In the genomic region with DNA sequence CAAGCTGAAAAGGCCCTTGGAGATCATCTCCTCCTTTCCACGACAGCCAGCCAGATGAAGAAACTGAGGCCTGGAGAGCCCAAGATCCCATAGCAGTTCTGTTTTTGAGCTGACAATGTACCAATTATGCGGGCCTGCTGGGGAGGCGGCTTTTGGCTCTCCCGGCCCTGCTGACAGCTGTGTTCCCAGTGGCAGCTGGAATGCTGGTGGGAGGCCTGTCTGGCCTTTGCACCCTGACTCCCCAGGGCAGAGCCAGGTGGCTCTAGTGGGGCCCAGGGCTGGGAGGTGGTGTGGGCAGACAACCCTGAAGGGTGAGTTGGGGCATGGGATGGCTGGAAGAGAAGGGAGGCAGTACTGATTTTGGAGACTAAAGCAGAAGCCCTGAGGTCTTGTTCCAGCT, we compare ENCODE assay signal across 1 cellular context.
TF ChIP-seq lines count a peak whose summit lies in the region.

No MANE protein-coding gene starts in this region.

TF ChIP-seq in HepG2, 621 proteins besides CTCF, POLR2A, EP300 and RAD21 (continued from another document and continues in another):
- TF ChIP-seq ZBTB14 (CRISPR knock-in tag; IDR thresholded peaks at IDR 0.05), result no peak
- no peak for TF ChIP-seq PTBP1 (IDR thresholded peaks at IDR 0.05; ENCODE audit: low read depth, low read length, poor library complexity, severe bottlenecking)
- no peak for TF ChIP-seq NFRKB (IDR thresholded peaks at IDR 0.05)
- TF ChIP-seq KDM3A (CRISPR knock-in tag; IDR thresholded peaks at IDR 0.05; ENCODE audit: low read depth), result peak; percentile 60; the same call in 1 of the 2 replicates
- TF ChIP-seq MXI1 (IDR thresholded peaks at IDR 0.05; ENCODE audit: borderline replicate concordance, low read depth, low read length), result no peak
- peak; percentile 57; the same call in 1 of the 2 replicates for TF ChIP-seq ZNF292 (CRISPR knock-in tag; IDR thresholded peaks at IDR 0.05; ENCODE audit: borderline replicate concordance, low read depth)
- TF ChIP-seq TCF7 (IDR thresholded peaks at IDR 0.05; ENCODE audit: low read depth), result no peak
- TF ChIP-seq MTERF4 (CRISPR knock-in tag; IDR thresholded peaks at IDR 0.05), result no peak
- peak; percentile 59; the same call in 1 of the 2 replicates for TF ChIP-seq ZNF788 (CRISPR knock-in tag; IDR thresholded peaks at IDR 0.05; ENCODE audit: borderline replicate concordance)
- TF ChIP-seq DPF2 (CRISPR knock-in tag; IDR thresholded peaks at IDR 0.05; ENCODE audit: borderline replicate concordance, low read depth), result peak; percentile 66; the same call in 1 of the 2 replicates
- TF ChIP-seq ZNF614 (CRISPR knock-in tag; IDR thresholded peaks at IDR 0.05; ENCODE audit: borderline replicate concordance), result no peak
- TF ChIP-seq, protein P1, sequence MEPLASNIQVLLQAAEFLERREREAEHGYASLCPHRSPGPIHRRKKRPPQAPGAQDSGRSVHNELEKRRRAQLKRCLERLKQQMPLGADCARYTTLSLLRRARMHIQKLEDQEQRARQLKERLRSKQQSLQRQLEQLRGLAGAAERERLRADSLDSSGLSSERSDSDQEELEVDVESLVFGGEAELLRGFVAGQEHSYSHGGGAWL (CRISPR knock-in tag; IDR thresholded peaks at IDR 0.05), result 0 out of 2 replicates have a peak, but pooled peaks have one; percentile 30
- TF ChIP-seq IRF2 (CRISPR knock-in tag; IDR thresholded peaks at IDR 0.05), result 0 out of 2 replicates have a peak, but pooled peaks have one; percentile 25
- TF ChIP-seq TEAD3 (CRISPR knock-in tag; optimal IDR thresholded peaks at IDR 0.05; ENCODE audit: borderline replicate concordance), result peak; percentile 98
- no peak for TF ChIP-seq ZNF264 (CRISPR knock-in tag; IDR thresholded peaks at IDR 0.05)
- no peak for TF ChIP-seq ZNF746 (CRISPR knock-in tag; IDR thresholded peaks at IDR 0.05)
- no peak for TF ChIP-seq ZNF34 (CRISPR knock-in tag; IDR thresholded peaks at IDR 0.05; ENCODE audit: borderline replicate concordance)
- TF ChIP-seq RBM39 (IDR thresholded peaks at IDR 0.05; ENCODE audit: low read depth, low read length, poor library complexity, severe bottlenecking), result no peak
- TF ChIP-seq ESRRA (CRISPR knock-in tag; IDR thresholded peaks at IDR 0.05; ENCODE audit: low read depth), result 0 out of 2 replicates have a peak, but pooled peaks have one; percentile 48
- peak; percentile 82; the same call in 1 of the 2 replicates for TF ChIP-seq ZSCAN22 (CRISPR knock-in tag; IDR thresholded peaks at IDR 0.05)
- 0 out of 2 replicates have a peak, but pooled peaks have one; percentile 25 for TF ChIP-seq ELF3 (CRISPR knock-in tag; IDR thresholded peaks at IDR 0.05)
- TF ChIP-seq KDM6A (CRISPR knock-in tag; IDR thresholded peaks at IDR 0.05; ENCODE audit: low read depth), result peak; percentile 80
- TF ChIP-seq ZNF24 (IDR thresholded peaks at IDR 0.05), result no peak
- no peak for TF ChIP-seq SMAD3 (CRISPR knock-in tag; IDR thresholded peaks at IDR 0.05)
- TF ChIP-seq SNAPC2 (CRISPR knock-in tag; IDR thresholded peaks at IDR 0.05), result no peak
- peak; percentile 82; the same call in 1 of the 2 replicates for TF ChIP-seq ZBTB7B (CRISPR knock-in tag; IDR thresholded peaks at IDR 0.05)
- TF ChIP-seq PRPF4 (IDR thresholded peaks at IDR 0.05; ENCODE audit: low read depth, low read length, poor library complexity, severe bottlenecking), result no peak
- 0 out of 2 replicates have a peak, but pooled peaks have one; percentile 5 for TF ChIP-seq ZNF607 (CRISPR knock-in tag; IDR thresholded peaks at IDR 0.05; ENCODE audit: borderline replicate concordance)
- TF ChIP-seq SP5 (CRISPR knock-in tag; IDR thresholded peaks at IDR 0.05; ENCODE audit: borderline replicate concordance, low read depth), result peak; percentile 36; the same call in 1 of the 2 replicates
- no peak for TF ChIP-seq PHF20 (CRISPR knock-in tag; IDR thresholded peaks at IDR 0.05)
- TF ChIP-seq ETV5 (CRISPR knock-in tag; IDR thresholded peaks at IDR 0.05; ENCODE audit: borderline replicate concordance), result peak; percentile 35; the same call in 1 of the 2 replicates
- TF ChIP-seq, protein P2, sequence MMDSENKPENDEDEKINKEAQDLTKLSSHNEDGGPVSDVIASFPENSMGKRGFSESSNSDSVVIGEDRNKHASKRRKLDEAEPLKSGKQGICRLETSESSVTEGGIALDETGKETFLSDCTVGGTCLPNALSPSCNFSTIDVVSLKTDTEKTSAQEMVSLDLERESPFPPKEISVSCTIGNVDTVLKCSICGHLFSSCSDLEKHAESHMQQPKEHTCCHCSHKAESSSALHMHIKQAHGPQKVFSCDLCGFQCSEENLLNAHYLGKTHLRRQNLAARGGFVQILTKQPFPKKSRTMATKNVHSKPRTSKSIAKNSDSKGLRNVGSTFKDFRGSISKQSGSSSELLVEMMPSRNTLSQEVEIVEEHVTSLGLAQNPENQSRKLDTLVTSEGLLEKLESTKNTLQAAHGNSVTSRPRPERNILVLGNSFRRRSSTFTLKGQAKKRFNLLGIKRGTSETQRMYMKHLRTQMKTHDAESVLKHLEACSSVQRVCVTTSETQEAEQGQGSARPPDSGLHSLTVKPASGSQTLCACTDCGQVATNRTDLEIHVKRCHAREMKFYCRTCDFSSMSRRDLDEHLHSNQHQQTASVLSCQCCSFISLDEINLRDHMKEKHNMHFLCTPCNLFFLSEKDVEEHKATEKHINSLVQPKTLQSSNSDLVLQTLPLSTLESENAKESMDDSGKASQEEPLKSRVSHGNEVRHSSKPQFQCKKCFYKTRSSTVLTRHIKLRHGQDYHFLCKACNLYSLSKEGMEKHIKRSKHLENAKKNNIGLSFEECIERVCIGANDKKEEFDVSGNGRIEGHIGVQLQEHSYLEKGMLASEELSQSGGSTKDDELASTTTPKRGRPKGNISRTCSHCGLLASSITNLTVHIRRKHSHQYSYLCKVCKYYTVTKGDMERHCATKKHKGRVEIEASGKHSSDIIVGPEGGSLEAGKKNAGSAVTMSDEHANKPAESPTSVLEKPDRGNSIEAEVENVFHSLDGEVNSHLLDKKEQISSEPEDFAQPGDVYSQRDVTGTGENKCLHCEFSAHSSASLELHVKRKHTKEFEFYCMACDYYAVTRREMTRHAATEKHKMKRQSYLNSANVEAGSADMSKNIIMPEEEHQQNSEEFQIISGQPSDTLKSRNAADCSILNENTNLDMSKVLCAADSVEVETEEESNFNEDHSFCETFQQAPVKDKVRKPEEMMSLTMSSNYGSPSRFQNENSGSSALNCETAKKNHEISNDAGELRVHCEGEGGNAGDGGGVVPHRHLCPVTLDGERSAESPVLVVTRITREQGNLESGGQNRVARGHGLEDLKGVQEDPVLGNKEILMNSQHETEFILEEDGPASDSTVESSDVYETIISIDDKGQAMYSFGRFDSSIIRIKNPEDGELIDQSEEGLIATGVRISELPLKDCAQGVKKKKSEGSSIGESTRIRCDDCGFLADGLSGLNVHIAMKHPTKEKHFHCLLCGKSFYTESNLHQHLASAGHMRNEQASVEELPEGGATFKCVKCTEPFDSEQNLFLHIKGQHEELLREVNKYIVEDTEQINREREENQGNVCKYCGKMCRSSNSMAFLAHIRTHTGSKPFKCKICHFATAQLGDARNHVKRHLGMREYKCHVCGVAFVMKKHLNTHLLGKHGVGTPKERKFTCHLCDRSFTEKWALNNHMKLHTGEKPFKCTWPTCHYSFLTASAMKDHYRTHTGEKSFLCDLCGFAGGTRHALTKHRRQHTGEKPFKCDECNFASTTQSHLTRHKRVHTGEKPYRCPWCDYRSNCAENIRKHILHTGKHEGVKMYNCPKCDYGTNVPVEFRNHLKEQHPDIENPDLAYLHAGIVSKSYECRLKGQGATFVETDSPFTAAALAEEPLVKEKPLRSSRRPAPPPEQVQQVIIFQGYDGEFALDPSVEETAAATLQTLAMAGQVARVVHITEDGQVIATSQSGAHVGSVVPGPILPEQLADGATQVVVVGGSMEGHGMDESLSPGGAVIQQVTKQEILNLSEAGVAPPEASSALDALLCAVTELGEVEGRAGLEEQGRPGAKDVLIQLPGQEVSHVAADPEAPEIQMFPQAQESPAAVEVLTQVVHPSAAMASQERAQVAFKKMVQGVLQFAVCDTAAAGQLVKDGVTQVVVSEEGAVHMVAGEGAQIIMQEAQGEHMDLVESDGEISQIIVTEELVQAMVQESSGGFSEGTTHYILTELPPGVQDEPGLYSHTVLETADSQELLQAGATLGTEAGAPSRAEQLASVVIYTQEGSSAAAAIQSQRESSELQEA (CRISPR knock-in tag; IDR thresholded peaks at IDR 0.05; ENCODE audit: not compliant biosample characterization), result no peak
- TF ChIP-seq ZNF337 (CRISPR knock-in tag; IDR thresholded peaks at IDR 0.05; ENCODE audit: borderline replicate concordance, low read depth), result no peak
- TF ChIP-seq SKI (IDR thresholded peaks at IDR 0.05; ENCODE audit: partially characterized antibody), result no peak
- TF ChIP-seq NCOA2 (CRISPR knock-in tag; IDR thresholded peaks at IDR 0.05), result peak; percentile 38; the same call in 1 of the 2 replicates
- TF ChIP-seq, protein P3, sequence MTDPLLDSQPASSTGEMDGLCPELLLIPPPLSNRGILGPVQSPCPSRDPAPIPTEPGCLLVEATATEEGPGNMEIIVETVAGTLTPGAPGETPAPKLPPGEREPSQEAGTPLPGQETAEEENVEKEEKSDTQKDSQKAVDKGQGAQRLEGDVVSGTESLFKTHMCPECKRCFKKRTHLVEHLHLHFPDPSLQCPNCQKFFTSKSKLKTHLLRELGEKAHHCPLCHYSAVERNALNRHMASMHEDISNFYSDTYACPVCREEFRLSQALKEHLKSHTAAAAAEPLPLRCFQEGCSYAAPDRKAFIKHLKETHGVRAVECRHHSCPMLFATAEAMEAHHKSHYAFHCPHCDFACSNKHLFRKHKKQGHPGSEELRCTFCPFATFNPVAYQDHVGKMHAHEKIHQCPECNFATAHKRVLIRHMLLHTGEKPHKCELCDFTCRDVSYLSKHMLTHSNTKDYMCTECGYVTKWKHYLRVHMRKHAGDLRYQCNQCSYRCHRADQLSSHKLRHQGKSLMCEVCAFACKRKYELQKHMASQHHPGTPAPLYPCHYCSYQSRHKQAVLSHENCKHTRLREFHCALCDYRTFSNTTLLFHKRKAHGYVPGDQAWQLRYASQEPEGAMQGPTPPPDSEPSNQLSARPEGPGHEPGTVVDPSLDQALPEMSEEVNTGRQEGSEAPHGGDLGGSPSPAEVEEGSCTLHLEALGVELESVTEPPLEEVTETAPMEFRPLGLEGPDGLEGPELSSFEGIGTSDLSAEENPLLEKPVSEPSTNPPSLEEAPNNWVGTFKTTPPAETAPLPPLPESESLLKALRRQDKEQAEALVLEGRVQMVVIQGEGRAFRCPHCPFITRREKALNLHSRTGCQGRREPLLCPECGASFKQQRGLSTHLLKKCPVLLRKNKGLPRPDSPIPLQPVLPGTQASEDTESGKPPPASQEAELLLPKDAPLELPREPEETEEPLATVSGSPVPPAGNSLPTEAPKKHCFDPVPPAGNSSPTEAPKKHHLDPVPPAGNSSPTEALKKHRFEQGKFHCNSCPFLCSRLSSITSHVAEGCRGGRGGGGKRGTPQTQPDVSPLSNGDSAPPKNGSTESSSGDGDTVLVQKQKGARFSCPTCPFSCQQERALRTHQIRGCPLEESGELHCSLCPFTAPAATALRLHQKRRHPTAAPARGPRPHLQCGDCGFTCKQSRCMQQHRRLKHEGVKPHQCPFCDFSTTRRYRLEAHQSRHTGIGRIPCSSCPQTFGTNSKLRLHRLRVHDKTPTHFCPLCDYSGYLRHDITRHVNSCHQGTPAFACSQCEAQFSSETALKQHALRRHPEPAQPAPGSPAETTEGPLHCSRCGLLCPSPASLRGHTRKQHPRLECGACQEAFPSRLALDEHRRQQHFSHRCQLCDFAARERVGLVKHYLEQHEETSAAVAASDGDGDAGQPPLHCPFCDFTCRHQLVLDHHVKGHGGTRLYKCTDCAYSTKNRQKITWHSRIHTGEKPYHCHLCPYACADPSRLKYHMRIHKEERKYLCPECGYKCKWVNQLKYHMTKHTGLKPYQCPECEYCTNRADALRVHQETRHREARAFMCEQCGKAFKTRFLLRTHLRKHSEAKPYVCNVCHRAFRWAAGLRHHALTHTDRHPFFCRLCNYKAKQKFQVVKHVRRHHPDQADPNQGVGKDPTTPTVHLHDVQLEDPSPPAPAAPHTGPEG (CRISPR knock-in tag; IDR thresholded peaks at IDR 0.05), result no peak
- peak; percentile 98 for TF ChIP-seq PATZ1 (CRISPR knock-in tag; IDR thresholded peaks at IDR 0.05)
